23 cellular contexts compared by ENCODE assay signal in the genomic region with DNA sequence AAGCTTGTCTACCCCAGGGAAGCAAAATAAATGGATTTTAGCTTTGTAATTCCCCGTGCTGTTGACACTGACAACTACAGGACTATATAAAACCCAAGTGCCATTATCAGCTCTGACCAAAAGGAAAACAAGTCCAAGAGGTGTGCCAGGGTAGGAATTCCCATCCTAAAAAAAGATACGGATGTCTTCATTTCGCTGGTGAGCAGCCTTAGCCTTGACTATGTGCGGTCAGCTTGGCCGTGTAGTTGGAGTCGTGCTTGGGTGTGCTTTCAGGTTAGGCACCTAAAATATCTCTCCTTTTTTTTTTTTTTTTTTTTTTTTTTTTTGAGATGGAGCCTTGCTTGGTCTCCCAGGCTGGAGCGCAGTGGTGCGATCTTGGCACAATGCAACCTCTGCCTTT. TPM values are rescaled to one million over a fixed set of nuclear protein-coding genes. Genes with fewer than 3 reads are reported as not detected.
"Had no signal": no experiment of that assay in that cellular context is flagged by ENCODE, and none has a peak within 500 bp of the region (broad histone marks: within the 10 kb centered on the region; RNA-seq: fewer than 3 reads in every experiment).

No MANE protein-coding gene starts in this region.

- ATAC-seq: left lung; lower lobe of right lung; natural killer cell; sciatic nerve; stimulated activated effector memory CD8-positive, alpha-beta T cell treated with anti-CD3 and anti-CD28 coated beads, Interleukin-12 subunit alpha, Interleukin-12 subunit beta, amount 100 ng/mL, for 72 hours had no signal

- H3K4me1 ChIP-seq: left lung, lower lobe of right lung, stomach, thyroid gland, vagina had no signal

- H3K27me3 ChIP-seq: left lung, ovary, stomach, thyroid gland, vagina had no signal

- H3K36me3 ChIP-seq: left lung, lower lobe of right lung, ovary, stomach, thyroid gland, vagina had no signal

- H3K27ac ChIP-seq: dorsolateral prefrontal cortex, left lung, lower lobe of right lung, ovary, stomach, thyroid gland, vagina had no signal

- DNase-seq: dorsolateral prefrontal cortex; effector CD4-positive, alpha-beta T cell; head of caudate nucleus; hippocampal formation; left cardiac atrium; left lung; lower lobe of right lung; natural killer cell; occipital lobe; ovary; posterior cingulate gyrus; retina; stimulated activated CD4-positive, alpha-beta T cell treated with anti-CD3 and anti-CD28 coated beads, Interleukin-2, amount 100 ng/mL, for 24 hours; stimulated activated CD4-positive, alpha-beta T cell treated with anti-CD3 and anti-CD28 coated beads, Interleukin-4, amount 100 ng/mL, for 24 hours; stimulated activated naive CD4-positive, alpha-beta T cell treated with Interleukin-2 at 50 U/mL for 16 hours; stomach; thyroid gland; trophoblast cell had no signal

- H3K4me3 ChIP-seq: dorsolateral prefrontal cortex, left lung, lower lobe of right lung, ovary, stomach, thyroid gland, vagina had no signal

- H3K9me3 ChIP-seq: left lung, lower lobe of right lung, ovary, stomach, thyroid gland, vagina had no signal

RNA-seq across cellular contexts. Expression of gene ACTN2, which starts 28.9 kb away (rescaled TPM):
- total RNA-seq: fibroblast of villous mesenchyme, glomerular endothelial cell, natural killer cell had no signal
